In the genomic region with DNA sequence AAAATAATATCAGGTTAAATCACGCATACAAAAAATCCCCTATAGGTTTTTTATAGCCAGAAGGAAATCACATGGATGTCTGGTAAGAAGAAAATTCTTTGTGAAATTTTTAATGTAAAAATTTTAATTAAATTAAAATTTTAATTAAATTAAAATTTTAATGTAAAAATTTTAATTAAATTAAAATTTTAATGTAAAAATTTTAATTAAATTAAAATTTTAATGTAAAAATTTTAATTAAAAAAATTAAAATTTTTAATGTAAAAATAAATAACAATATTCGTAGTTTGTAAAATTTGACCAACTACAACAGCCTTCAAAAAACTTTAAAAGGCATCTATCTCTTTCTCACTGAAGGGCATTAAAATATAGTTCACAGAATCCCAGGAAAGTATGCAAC, we compare ENCODE assay signal across 1 cellular context.
TF ChIP-seq lines count a peak whose summit lies in the region.

No MANE protein-coding gene starts in this region.

TF ChIP-seq in GM23338, 12 proteins besides CTCF, POLR2A, EP300 and RAD21:
- TF ChIP-seq, protein P1, sequence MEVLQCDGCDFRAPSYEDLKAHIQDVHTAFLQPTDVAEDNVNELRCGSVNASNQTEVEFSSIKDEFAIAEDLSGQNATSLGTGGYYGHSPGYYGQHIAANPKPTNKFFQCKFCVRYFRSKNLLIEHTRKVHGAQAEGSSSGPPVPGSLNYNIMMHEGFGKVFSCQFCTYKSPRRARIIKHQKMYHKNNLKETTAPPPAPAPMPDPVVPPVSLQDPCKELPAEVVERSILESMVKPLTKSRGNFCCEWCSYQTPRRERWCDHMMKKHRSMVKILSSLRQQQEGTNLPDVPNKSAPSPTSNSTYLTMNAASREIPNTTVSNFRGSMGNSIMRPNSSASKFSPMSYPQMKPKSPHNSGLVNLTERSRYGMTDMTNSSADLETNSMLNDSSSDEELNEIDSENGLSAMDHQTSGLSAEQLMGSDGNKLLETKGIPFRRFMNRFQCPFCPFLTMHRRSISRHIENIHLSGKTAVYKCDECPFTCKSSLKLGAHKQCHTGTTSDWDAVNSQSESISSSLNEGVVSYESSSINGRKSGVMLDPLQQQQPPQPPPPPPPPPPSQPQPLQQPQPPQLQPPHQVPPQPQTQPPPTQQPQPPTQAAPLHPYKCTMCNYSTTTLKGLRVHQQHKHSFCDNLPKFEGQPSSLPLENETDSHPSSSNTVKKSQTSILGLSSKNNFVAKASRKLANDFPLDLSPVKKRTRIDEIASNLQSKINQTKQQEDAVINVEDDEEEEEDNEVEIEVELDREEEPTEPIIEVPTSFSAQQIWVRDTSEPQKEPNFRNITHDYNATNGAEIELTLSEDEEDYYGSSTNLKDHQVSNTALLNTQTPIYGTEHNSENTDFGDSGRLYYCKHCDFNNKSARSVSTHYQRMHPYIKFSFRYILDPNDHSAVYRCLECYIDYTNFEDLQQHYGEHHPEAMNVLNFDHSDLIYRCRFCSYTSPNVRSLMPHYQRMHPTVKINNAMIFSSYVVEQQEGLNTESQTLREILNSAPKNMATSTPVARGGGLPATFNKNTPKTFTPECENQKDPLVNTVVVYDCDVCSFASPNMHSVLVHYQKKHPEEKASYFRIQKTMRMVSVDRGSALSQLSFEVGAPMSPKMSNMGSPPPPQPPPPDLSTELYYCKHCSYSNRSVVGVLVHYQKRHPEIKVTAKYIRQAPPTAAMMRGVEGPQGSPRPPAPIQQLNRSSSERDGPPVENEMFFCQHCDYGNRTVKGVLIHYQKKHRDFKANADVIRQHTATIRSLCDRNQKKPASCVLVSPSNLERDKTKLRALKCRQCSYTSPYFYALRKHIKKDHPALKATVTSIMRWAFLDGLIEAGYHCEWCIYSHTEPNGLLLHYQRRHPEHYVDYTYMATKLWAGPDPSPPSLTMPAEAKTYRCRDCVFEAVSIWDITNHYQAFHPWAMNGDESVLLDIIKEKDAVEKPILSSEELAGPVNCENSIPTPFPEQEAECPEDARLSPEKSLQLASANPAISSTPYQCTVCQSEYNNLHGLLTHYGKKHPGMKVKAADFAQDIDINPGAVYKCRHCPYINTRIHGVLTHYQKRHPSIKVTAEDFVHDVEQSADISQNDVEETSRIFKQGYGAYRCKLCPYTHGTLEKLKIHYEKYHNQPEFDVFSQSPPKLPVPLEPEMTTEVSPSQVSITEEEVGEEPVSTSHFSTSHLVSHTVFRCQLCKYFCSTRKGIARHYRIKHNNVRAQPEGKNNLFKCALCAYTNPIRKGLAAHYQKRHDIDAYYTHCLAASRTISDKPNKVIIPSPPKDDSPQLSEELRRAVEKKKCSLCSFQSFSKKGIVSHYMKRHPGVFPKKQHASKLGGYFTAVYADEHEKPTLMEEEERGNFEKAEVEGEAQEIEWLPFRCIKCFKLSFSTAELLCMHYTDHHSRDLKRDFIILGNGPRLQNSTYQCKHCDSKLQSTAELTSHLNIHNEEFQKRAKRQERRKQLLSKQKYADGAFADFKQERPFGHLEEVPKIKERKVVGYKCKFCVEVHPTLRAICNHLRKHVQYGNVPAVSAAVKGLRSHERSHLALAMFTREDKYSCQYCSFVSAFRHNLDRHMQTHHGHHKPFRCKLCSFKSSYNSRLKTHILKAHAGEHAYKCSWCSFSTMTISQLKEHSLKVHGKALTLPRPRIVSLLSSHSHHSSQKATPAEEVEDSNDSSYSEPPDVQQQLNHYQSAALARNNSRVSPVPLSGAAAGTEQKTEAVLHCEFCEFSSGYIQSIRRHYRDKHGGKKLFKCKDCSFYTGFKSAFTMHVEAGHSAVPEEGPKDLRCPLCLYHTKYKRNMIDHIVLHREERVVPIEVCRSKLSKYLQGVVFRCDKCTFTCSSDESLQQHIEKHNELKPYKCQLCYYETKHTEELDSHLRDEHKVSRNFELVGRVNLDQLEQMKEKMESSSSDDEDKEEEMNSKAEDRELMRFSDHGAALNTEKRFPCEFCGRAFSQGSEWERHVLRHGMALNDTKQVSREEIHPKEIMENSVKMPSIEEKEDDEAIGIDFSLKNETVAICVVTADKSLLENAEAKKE (CRISPR knock-in tag; IDR thresholded peaks at IDR 0.05) = no peak
- TF ChIP-seq, protein P2, sequence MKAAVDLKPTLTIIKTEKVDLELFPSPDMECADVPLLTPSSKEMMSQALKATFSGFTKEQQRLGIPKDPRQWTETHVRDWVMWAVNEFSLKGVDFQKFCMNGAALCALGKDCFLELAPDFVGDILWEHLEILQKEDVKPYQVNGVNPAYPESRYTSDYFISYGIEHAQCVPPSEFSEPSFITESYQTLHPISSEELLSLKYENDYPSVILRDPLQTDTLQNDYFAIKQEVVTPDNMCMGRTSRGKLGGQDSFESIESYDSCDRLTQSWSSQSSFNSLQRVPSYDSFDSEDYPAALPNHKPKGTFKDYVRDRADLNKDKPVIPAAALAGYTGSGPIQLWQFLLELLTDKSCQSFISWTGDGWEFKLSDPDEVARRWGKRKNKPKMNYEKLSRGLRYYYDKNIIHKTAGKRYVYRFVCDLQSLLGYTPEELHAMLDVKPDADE (IDR thresholded peaks at IDR 0.05) = no peak
- TF ChIP-seq JUNB (IDR thresholded peaks at IDR 0.05; ENCODE audit: unreplicated experiment) = no peak
- TF ChIP-seq NANOG (IDR thresholded peaks at IDR 0.05; ENCODE audit: borderline replicate concordance) = no peak
- TF ChIP-seq STAT1 (IDR thresholded peaks at IDR 0.05; ENCODE audit: unreplicated experiment) = no peak
